In the genomic region with DNA sequence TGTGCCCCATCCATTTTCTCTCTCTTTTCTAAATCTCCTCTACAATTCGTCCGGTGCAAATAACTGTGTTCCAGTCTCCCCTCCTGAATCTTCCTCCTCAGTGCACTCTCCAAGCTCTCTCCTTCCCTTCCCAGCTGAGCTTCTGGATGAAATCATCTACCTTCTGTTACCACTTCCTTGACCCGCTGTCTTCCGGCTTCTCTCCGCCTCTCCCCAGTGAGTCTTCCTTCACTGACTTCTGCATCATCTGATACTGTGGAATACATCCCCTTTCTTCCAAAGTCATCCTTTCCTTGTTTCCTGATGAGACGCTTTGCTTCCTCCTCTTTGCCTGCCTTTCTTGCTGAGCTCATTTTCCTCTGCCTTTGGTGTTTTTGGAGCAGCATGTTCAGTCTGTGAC, we compare ENCODE assay signal across 34 cellular contexts.
"Had no signal": no experiment of that assay in that cellular context is flagged by ENCODE, and none has a peak within 500 bp of the region (broad histone marks: within the 10 kb centered on the region; RNA-seq: fewer than 3 reads in every experiment).

No MANE protein-coding gene starts in this region.

- H3K9me3 Mint-ChIP-seq: activated CD4-positive, alpha-beta memory T cell treated with anti-CD3 and anti-CD28 coated beads, Interleukin-2, amount 10 ng/mL, durations not matched to agents 7 days and 5 days; activated CD4-positive, alpha-beta T cell treated with anti-CD3 and anti-CD28 coated beads, Interleukin-2, amount 10 ng/mL, durations not matched to agents 24 days and 14 days; activated naive CD4-positive, alpha-beta T cell treated with anti-CD3 and anti-CD28 coated beads, Interleukin-2, amount 10 ng/mL, durations not matched to agents 7 days and 5 days; activated naive CD8-positive, alpha-beta T cell treated with anti-CD3 and anti-CD28 coated beads, Interleukin-2, amount 50 U/mL, for 24 hours; activated T-cell treated with anti-CD3 and anti-CD28 coated beads, Interleukin-2, amount 50 U/mL, for 24 hours; activated T-helper 2 cell treated with anti-CD3 and anti-CD28 coated beads, Interferon-gamma antibody, Interleukin-2, Interleukin-4, amounts not matched to agents 10 μg/mL and 5 μg/mL and 100 μg/mL, durations not matched to agents 14 hours and 24 hours and 36 hours; central memory CD8-positive, alpha-beta T cell; T-helper 1 cell treated with Interleukin-12 subunit alpha and Interleukin-12 subunit beta and Interleukin-4 antibody, amounts not matched to agents 30 μg/mL and 1 μg/mL, for 36 hours; T-helper 2 cell treated with Interferon-gamma antibody and Interleukin-4, amounts not matched to agents 5 μg/mL and 100 μg/mL, for 36 hours had no signal

- H3K27me3 Mint-ChIP-seq: activated naive CD4-positive, alpha-beta T cell treated with anti-CD3 and anti-CD28 coated beads, Interleukin-2, amount 50 U/mL, for 24 hours; activated naive CD8-positive, alpha-beta T cell; brain had no signal

- ATAC-seq: activated CD8-positive, alpha-beta memory T cell treated with anti-CD3 and anti-CD28 coated beads, Interleukin-2, amount 10 ng/mL, durations not matched to agents 7 days and 5 days; activated CD8-positive, alpha-beta T cell treated with anti-CD3 and anti-CD28 coated beads, Interleukin-2, amount 10 ng/mL, durations not matched to agents 7 days and 5 days; activated naive CD8-positive, alpha-beta T cell treated with anti-CD3 and anti-CD28 coated beads, Interleukin-2, amount 50 U/mL, for 24 hours had no signal

- DNase-seq: activated B cell treated with CpG ODN at 0.5 μM for 24 hours; activated CD4-positive, alpha-beta memory T cell treated with anti-CD3 and anti-CD28 coated beads, Interleukin-2, amount 10 ng/mL, durations not matched to agents 7 days and 5 days; activated CD4-positive, alpha-beta T cell treated with anti-CD3 and anti-CD28 coated beads for 4 hours; activated CD4-positive, alpha-beta T cell treated with anti-CD3 and anti-CD28 coated beads, Interleukin-2, amount 10 ng/mL, durations not matched to agents 24 days and 14 days; activated CD4-positive, alpha-beta T cell treated with anti-CD3 and anti-CD28 coated beads, Interleukin-2, amount 50 U/mL, for 1 hour; activated CD4-positive, alpha-beta T cell treated with anti-CD3 and anti-CD28 coated beads, Interleukin-2, amount 50 U/mL, for 4 hours; activated CD4-positive, CD25-positive, alpha-beta regulatory T cell treated with anti-CD3 and anti-CD28 coated beads, Interleukin-2, amount 50 U/mL, for 72 hours; activated CD8-positive, alpha-beta memory T cell treated with anti-CD3 and anti-CD28 coated beads for 24 hours; activated CD8-positive, alpha-beta memory T cell treated with anti-CD3 and anti-CD28 coated beads, Interleukin-2, amount 10 ng/mL, durations not matched to agents 7 days and 5 days; activated CD8-positive, alpha-beta memory T cell treated with anti-CD3 and anti-CD28 coated beads, Interleukin-2, amount 50 U/mL, for 48 hours; activated CD8-positive, alpha-beta T cell treated with anti-CD3 and anti-CD28 coated beads, Interleukin-2, amount 10 ng/mL, durations not matched to agents 7 days and 5 days; activated effector memory CD4-positive, alpha-beta T cell treated with Interleukin-2 at 50 U/mL for 16 hours; activated gamma-delta T cell; activated naive CD4-positive, alpha-beta T cell treated with anti-CD3 and anti-CD28 coated beads, Interleukin-2, amount 10 ng/mL, durations not matched to agents 7 days and 5 days; activated naive CD4-positive, alpha-beta T cell treated with Interleukin-2 at 50 U/mL for 16 hours; activated naive CD8-positive, alpha-beta T cell treated with anti-CD3 and anti-CD28 coated beads, Interleukin-2, amount 10 ng/mL, durations not matched to agents 7 days and 5 days; activated naive CD8-positive, alpha-beta T cell treated with anti-CD3 and anti-CD28 coated beads, Interleukin-2, amount 50 U/mL, for 24 hours; activated T-cell treated with anti-CD3 and anti-CD28 coated beads, Interleukin-2, amount 50 U/mL, for 24 hours; activated T-cell treated with anti-CD3 and anti-CD28 coated beads, Interleukin-2, amount 50 U/mL, for 48 hours; amygdala; anterior cingulate cortex; caudate nucleus; T-helper 1 cell; T-helper 2 cell; T-helper 9 cell had no signal

- H3K36me3 Mint-ChIP-seq: activated CD8-positive, alpha-beta memory T cell treated with anti-CD3 and anti-CD28 coated beads, Interleukin-2, amount 10 ng/mL, durations not matched to agents 7 days and 5 days; activated naive CD4-positive, alpha-beta T cell treated with anti-CD3 and anti-CD28 coated beads, Interleukin-2, amount 10 ng/mL, durations not matched to agents 7 days and 5 days; brain had no signal

- H3K9me3 ChIP-seq: ascending aorta had no signal

- H3K27ac ChIP-seq: ascending aorta, cardiac muscle cell had no signal

- H3K36me3 ChIP-seq: ascending aorta, cardiac muscle cell had no signal

- H3K27me3 ChIP-seq: ascending aorta, cardiac muscle cell had no signal

- H3K4me1 Mint-ChIP-seq: activated B cell treated with CpG ODN at 0.5 μM for 24 hours; activated CD4-positive, alpha-beta memory T cell treated with anti-CD3 and anti-CD28 coated beads, Interleukin-2, amount 10 ng/mL, durations not matched to agents 7 days and 5 days; activated CD4-positive, alpha-beta T cell treated with anti-CD3 and anti-CD28 coated beads, Interleukin-2, amount 10 ng/mL, durations not matched to agents 24 days and 14 days; activated CD8-positive, alpha-beta memory T cell treated with anti-CD3 and anti-CD28 coated beads, Interleukin-2, amount 10 ng/mL, durations not matched to agents 7 days and 5 days; activated naive CD4-positive, alpha-beta T cell treated with anti-CD3 and anti-CD28 coated beads, Interleukin-2, amount 10 ng/mL, durations not matched to agents 7 days and 5 days; activated naive CD4-positive, alpha-beta T cell treated with anti-CD3 and anti-CD28 coated beads, Interleukin-2, amount 50 U/mL, for 24 hours; activated naive CD8-positive, alpha-beta T cell treated with anti-CD3 and anti-CD28 coated beads, Interleukin-2, amount 10 ng/mL, durations not matched to agents 7 days and 5 days; activated naive CD8-positive, alpha-beta T cell treated with anti-CD3 and anti-CD28 coated beads, Interleukin-2, amount 50 U/mL, for 24 hours; brain; central memory CD8-positive, alpha-beta T cell had no signal

- H3K27ac Mint-ChIP-seq: activated B cell treated with CpG ODN at 0.5 μM for 24 hours; activated CD4-positive, alpha-beta memory T cell treated with anti-CD3 and anti-CD28 coated beads, Interleukin-2, amount 10 ng/mL, durations not matched to agents 7 days and 5 days; activated CD4-positive, alpha-beta T cell treated with anti-CD3 and anti-CD28 coated beads, Interleukin-2, amount 10 ng/mL, durations not matched to agents 24 days and 14 days; activated CD8-positive, alpha-beta memory T cell treated with anti-CD3 and anti-CD28 coated beads, Interleukin-2, amount 10 ng/mL, durations not matched to agents 7 days and 5 days; activated CD8-positive, alpha-beta T cell treated with anti-CD3 and anti-CD28 coated beads, Interleukin-2, amount 10 ng/mL, durations not matched to agents 7 days and 5 days; activated naive CD4-positive, alpha-beta T cell treated with anti-CD3 and anti-CD28 coated beads, Interleukin-2, amount 10 ng/mL, durations not matched to agents 7 days and 5 days; activated naive CD4-positive, alpha-beta T cell treated with anti-CD3 and anti-CD28 coated beads, Interleukin-2, amount 50 U/mL, for 24 hours; activated naive CD8-positive, alpha-beta T cell; activated naive CD8-positive, alpha-beta T cell treated with anti-CD3 and anti-CD28 coated beads, Interleukin-2, amount 10 ng/mL, durations not matched to agents 7 days and 5 days; activated naive CD8-positive, alpha-beta T cell treated with anti-CD3 and anti-CD28 coated beads, Interleukin-2, amount 50 U/mL, for 24 hours; activated T-cell treated with anti-CD3 and anti-CD28 coated beads, Interleukin-2, amount 50 U/mL, for 24 hours; activated T-helper 2 cell treated with anti-CD3 and anti-CD28 coated beads, Interferon-gamma antibody, Interleukin-2, Interleukin-4, amounts not matched to agents 10 μg/mL and 5 μg/mL and 100 μg/mL, durations not matched to agents 14 hours and 24 hours and 36 hours; brain; T-helper 1 cell treated with Interleukin-12 subunit alpha and Interleukin-12 subunit beta and Interleukin-4 antibody, amounts not matched to agents 30 μg/mL and 1 μg/mL, for 36 hours; T-helper 2 cell treated with Interferon-gamma antibody and Interleukin-4, amounts not matched to agents 5 μg/mL and 100 μg/mL, for 36 hours had no signal

- H3K4me3 Mint-ChIP-seq: activated B cell treated with CpG ODN at 0.5 μM for 24 hours; activated CD4-positive, alpha-beta memory T cell treated with anti-CD3 and anti-CD28 coated beads, Interleukin-2, amount 10 ng/mL, durations not matched to agents 7 days and 5 days; activated CD4-positive, alpha-beta T cell treated with anti-CD3 and anti-CD28 coated beads, Interleukin-2, amount 10 ng/mL, durations not matched to agents 24 days and 14 days; activated CD8-positive, alpha-beta memory T cell treated with anti-CD3 and anti-CD28 coated beads, Interleukin-2, amount 10 ng/mL, durations not matched to agents 7 days and 5 days; activated CD8-positive, alpha-beta T cell treated with anti-CD3 and anti-CD28 coated beads, Interleukin-2, amount 10 ng/mL, durations not matched to agents 7 days and 5 days; activated naive CD4-positive, alpha-beta T cell treated with anti-CD3 and anti-CD28 coated beads, Interleukin-2, amount 10 ng/mL, durations not matched to agents 7 days and 5 days; activated naive CD4-positive, alpha-beta T cell treated with anti-CD3 and anti-CD28 coated beads, Interleukin-2, amount 50 U/mL, for 24 hours; activated naive CD8-positive, alpha-beta T cell; activated naive CD8-positive, alpha-beta T cell treated with anti-CD3 and anti-CD28 coated beads, Interleukin-2, amount 10 ng/mL, durations not matched to agents 7 days and 5 days; activated naive CD8-positive, alpha-beta T cell treated with anti-CD3 and anti-CD28 coated beads, Interleukin-2, amount 50 U/mL, for 24 hours; activated T-cell treated with anti-CD3 and anti-CD28 coated beads, Interleukin-2, amount 50 U/mL, for 24 hours; brain; central memory CD8-positive, alpha-beta T cell; T-helper 1 cell treated with Interleukin-12 subunit alpha and Interleukin-12 subunit beta and Interleukin-4 antibody, amounts not matched to agents 30 μg/mL and 1 μg/mL, for 36 hours; T-helper 2 cell treated with Interferon-gamma antibody and Interleukin-4, amounts not matched to agents 5 μg/mL and 100 μg/mL, for 36 hours had no signal

- H3K4me3 ChIP-seq: ascending aorta, cardiac muscle cell had no signal

- H3K4me1 ChIP-seq: ascending aorta had no signal
